9 cellular contexts compared by ENCODE assay signal in genomic region chr3:99648091-99648490, GRCh38. TPM values are rescaled to one million over a fixed set of nuclear protein-coding genes. Genes with fewer than 3 reads are reported as not detected.
DNase-seq lines count a peak whose midpoint lies in the region; ATAC-seq and TF ChIP-seq lines count a peak whose summit lies in the region.
"Had no signal": no experiment of that assay in that cellular context is flagged by ENCODE, and none has a peak within 500 bp of the region (broad histone marks: within the 10 kb centered on the region; RNA-seq: fewer than 3 reads in every experiment).

No MANE protein-coding gene starts in this region.

- peak overlapping the region; percentile 64 for H3K4me2 ChIP-seq in smooth muscle cell
- H3K4me2 ChIP-seq in Karpas-422 (ENCODE audit: low read depth, low read length, poor library complexity, severe bottlenecking) = no peak overlapping the region

- H4K20me1 ChIP-seq in smooth muscle cell (ENCODE audit: low read depth) (no peaks in the 10 kb centered on the region), Karpas-422 (ENCODE audit: insufficient read depth, low read depth, low read length) (no peaks in the 10 kb centered on the region)

- no peak overlapping the region for H3K9ac ChIP-seq in smooth muscle cell (ENCODE audit: low read depth)
- H3K9ac ChIP-seq in Karpas-422 (ENCODE audit: low read length) = no peak overlapping the region

- H3F3A ChIP-seq in smooth muscle cell (ENCODE audit: low read depth) = no peaks in the 10 kb centered on the region

- H3K27ac ChIP-seq in SJSA1 (peak overlapping the region; percentile 23), heart left ventricle (peak overlapping the region; percentile 23 to 74 (median 45)), smooth muscle cell (ENCODE audit: low read depth) (peak overlapping the region; percentile 43), Karpas-422 (ENCODE audit: low read length) (no peak overlapping the region)

- no peaks in the 10 kb centered on the region for H3K27me3 ChIP-seq in SJSA1 (replicated peaks)
- peaks cover 0 to 4% (median 0%) of the 10 kb centered on the region in 9 donors for H3K27me3 ChIP-seq in heart left ventricle
- no peaks in the 10 kb centered on the region for H3K27me3 ChIP-seq in smooth muscle cell (ENCODE audit: low read depth)
- no peaks in the 10 kb centered on the region for H3K27me3 ChIP-seq in Karpas-422 (ENCODE audit: low read length)

- no peaks in the 10 kb centered on the region for H3K79me2 ChIP-seq in smooth muscle cell (ENCODE audit: low read depth)
- H3K79me2 ChIP-seq in Karpas-422 (ENCODE audit: low read length) = no peaks in the 10 kb centered on the region

- ATAC-seq in GM19351 (IDR thresholded peaks at IDR 0.05; ENCODE audit: unreplicated experiment) = peak; percentile 43
- peak; percentile 37 to 70 (median 64) for ATAC-seq in heart left ventricle
- no peak for ATAC-seq in HG03095 (IDR thresholded peaks at IDR 0.05; ENCODE audit: unreplicated experiment)

- H3K36me3 ChIP-seq in SJSA1 (peaks cover 22% of the 10 kb centered on the region), heart left ventricle (no peaks in the 10 kb centered on the region), smooth muscle cell (ENCODE audit: low read depth) (no peaks in the 10 kb centered on the region), Karpas-422 (ENCODE audit: insufficient read depth, low read length) (no peaks in the 10 kb centered on the region)

- H3K4me1 ChIP-seq in SJSA1 (replicated peaks) (peaks cover 67% of the 10 kb centered on the region), heart left ventricle (peaks cover 0 to 56% (median 10%) of the 10 kb centered on the region in 12 donors), smooth muscle cell (ENCODE audit: low read depth) (peaks cover 12% of the 10 kb centered on the region), Karpas-422 (ENCODE audit: low read length) (no peaks in the 10 kb centered on the region)

- H3K4me3 ChIP-seq in SJSA1 = no peak overlapping the region
- peak overlapping the region in 1 of 12 donors; percentile 6 for H3K4me3 ChIP-seq in heart left ventricle
- H3K4me3 ChIP-seq in smooth muscle cell = no peak overlapping the region
- H3K4me3 ChIP-seq in Karpas-422 (ENCODE audit: low read length) = no peak overlapping the region

- DNase-seq in SJSA1 (ENCODE audit: low read depth in 1 of 2, low spot score in 2 of 2) (peak in 1 of 2 experiments; percentile 46), heart left ventricle (no peak), smooth muscle cell (lab: John Stamatoyannopoulos, UW; ENCODE audit: unreplicated experiment) (no peak), NCI-H1930 (lab: John Stamatoyannopoulos, UW) (no peak), NCI-H2196 treated with DMSO at 0.1 percent for 48 hours (lab: John Stamatoyannopoulos, UW; ENCODE audit: unreplicated experiment) (no peak), Karpas-422 (no peak)
- DNase-seq: activated gamma-delta T cell treated with Interleukin-2 at 50 U/mL for 16 hours had no signal

- intact Hi-C loops in heart left ventricle (cut with DNase I) = loop anchor here in 6 of 10 donors (5.0 to 10.0 kb wide), 4 partner anchors 39 to 107 kb away; no protein-coding TSS in a partner anchor

- H2AFZ ChIP-seq in smooth muscle cell (ENCODE audit: low read depth) (no peak overlapping the region), Karpas-422 (ENCODE audit: low read length) (no peak overlapping the region)

- no peak for TF ChIP-seq POLR2A in heart left ventricle (IDR thresholded peaks at IDR 0.05)

- H3K9me3 ChIP-seq in SJSA1 (replicated peaks) (no peaks in the 10 kb centered on the region), heart left ventricle (no peaks in the 10 kb centered on the region), smooth muscle cell (replicated peaks; ENCODE audit: low read depth) (no peaks in the 10 kb centered on the region), Karpas-422 (ENCODE audit: low read length) (no peaks in the 10 kb centered on the region)

- WGBS in heart left ventricle, 4 donors = 47 to 56% (median 53%) methylated on average over 5 of the region's 5 CpGs
- WGBS in smooth muscle cell (ENCODE audit: low lambda C conversion rate) = 35% methylated on average over 5 of the region's 5 CpGs

- TF ChIP-seq CTCF in heart left ventricle (IDR thresholded peaks at IDR 0.05) (no peak), smooth muscle cell (IDR thresholded peaks at IDR 0.05; ENCODE audit: borderline replicate concordance, insufficient read depth, poor library complexity, severe bottlenecking) (no peak)

- H3K9me2 ChIP-seq in Karpas-422 (replicated peaks; ENCODE audit: insufficient read depth, low read length) = no peaks in the 10 kb centered on the region

RNA-seq across cellular contexts. Expression of gene COL8A1, which starts 9.7 kb away (rescaled TPM):
- total RNA-seq in SJSA1 (2014; rRNA removed; shearing (Covaris generic)) = 42.2 and 54.8 TPM in 2 replicates
- total RNA-seq in heart left ventricle (10 to 100 TPM; 12.5 to 39.2 (median 22.7) TPM), smooth muscle cell (8.2 and 17.1 TPM in 2 replicates)
- polyA plus RNA-seq in heart left ventricle (1 to 10 TPM; 4.9 to 7.3 TPM), smooth muscle cell (7.9 and 9.3 TPM in 2 replicates)
- total RNA-seq in Karpas-422 (2014; rRNA removed; shearing (Covaris generic); ENCODE audit: low replicate concordance) = not detected in 2 replicates
